ENCODE assay signal across 8 cellular contexts in the genomic region with DNA sequence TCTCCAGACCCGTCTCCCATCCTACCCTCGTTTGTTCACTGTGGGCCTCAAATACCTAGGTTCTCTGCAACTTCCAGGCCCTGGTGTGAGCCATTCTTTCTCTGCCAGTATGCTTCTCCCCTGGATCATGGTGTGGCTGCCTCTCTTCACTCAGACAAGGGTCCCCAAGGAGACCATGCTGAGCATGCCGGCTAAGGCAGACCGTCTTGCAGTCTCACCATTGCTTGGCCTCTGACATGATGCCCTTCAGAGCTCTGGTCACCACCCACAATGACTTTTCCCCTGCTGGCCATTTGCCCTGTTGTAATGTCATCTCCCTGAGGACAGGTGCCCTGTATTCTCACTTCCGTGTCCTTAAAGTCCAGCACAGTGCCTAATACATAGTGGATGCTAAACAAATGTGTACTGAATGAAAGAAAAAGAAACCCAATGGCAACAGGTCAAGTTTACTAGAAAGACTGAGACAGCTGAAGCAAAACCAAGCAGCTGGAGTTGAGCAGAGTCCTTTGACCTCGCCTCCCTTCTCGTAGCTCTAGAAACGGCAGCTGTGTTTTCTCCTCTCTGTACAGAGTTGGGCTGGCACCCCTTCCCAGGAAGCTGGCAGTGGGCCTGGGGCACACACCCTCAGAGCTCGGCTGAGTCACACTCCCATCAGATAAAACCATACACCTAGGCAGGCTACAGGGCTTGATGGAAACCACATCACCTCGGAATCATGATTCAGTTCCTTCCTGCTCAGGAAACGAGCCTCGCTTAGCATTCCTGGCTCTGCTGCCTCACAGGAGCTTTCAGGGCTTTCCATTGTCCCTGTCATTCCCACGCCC. TPM values are rescaled to one million over a fixed set of nuclear protein-coding genes. Genes with fewer than 3 reads are reported as not detected.
DNase-seq lines count a peak whose midpoint lies in the region; ATAC-seq, FAIRE-seq and TF ChIP-seq lines count a peak whose summit lies in the region.

No MANE protein-coding gene starts in this region.

- RAD21 ChIA-PET in GM12878 (lab: Charles Lee; ENCODE audit: unreplicated experiment), result interaction anchor here (0.7 to 1.2 kb wide), 2 partner anchors 120 to 164 kb away, joined by 3 to 4 read pairs; no protein-coding TSS in a partner anchor

- in situ Hi-C loops in GM12878 (cut with MboI), result no loop called here

- no peak for DNase-seq in GM12891 (ENCODE audit: insufficient read length, low spot score)
- DNase-seq in SK-N-SH, result peak; percentile 51
- no peak for DNase-seq in GM12878 (ENCODE audit: low read depth, low spot score)
- DNase-seq in kidney epithelial cell (ENCODE audit: low read depth), result peak; percentile 83
- DNase-seq in stimulated activated CD8-positive, alpha-beta memory T cell treated with anti-CD3 and anti-CD28 coated beads, Interleukin-7, amount 100 ng/mL, for 4 hours (ENCODE audit: low read depth in 2 of 2), result peak; percentile 52 to 55
- no peak for DNase-seq in DMS114 treated with DMSO at 0.1 percent for 48 hours (lab: John Stamatoyannopoulos, UW; ENCODE audit: unreplicated experiment)

- intact Hi-C loops in GM12878 (cut with micrococcal nuclease; ENCODE audit: unreplicated experiment), result no loop called here

- H3K4me3 ChIP-seq in SK-N-SH (ENCODE audit: low read depth in 2 of 2, low read length in 1 of 2) (peak overlapping the region in 1 of 2 experiments; percentile 12; a peak in 1 of 4 replicates), GM12878 (no peak overlapping the region), kidney epithelial cell (ENCODE audit: low read depth, low read length) (no peak overlapping the region)

- TF ChIP-seq RAD21 in SK-N-SH (IDR thresholded peaks at IDR 0.05; ENCODE audit: low read length), result no peak; the same call in 1 of the 2 replicates
- TF ChIP-seq RAD21 in GM12878 (IDR thresholded peaks at IDR 0.05; ENCODE audit: insufficient read depth, low read depth, low read length), result no peak

- ATAC-seq in GM12878 (no peak), HG03457 (IDR thresholded peaks at IDR 0.05; ENCODE audit: unreplicated experiment) (no peak), GM21390 (IDR thresholded peaks at IDR 0.05; ENCODE audit: unreplicated experiment) (no peak)

- no peak overlapping the region; the same call in 1 of the 2 replicates for H2AFZ ChIP-seq in SK-N-SH (ENCODE audit: low read depth)
- H2AFZ ChIP-seq in GM12878 (ENCODE audit: control insufficient read depth, low read depth, low read length), result no peak overlapping the region

- TF ChIP-seq EP300 in SK-N-SH (IDR thresholded peaks at IDR 0.05; ENCODE audit: borderline replicate concordance in 1 of 2, low read depth in 1 of 2, low read length in 1 of 2) (peak; percentile 30 to 93; a peak in 3 of 4 replicates), GM12878 (IDR thresholded peaks at IDR 0.05; ENCODE audit: borderline replicate concordance in 1 of 2, control insufficient read depth in 1 of 2, low read depth in 2 of 2, low read length in 2 of 2) (no peak)

- H3K9me3 ChIP-seq in SK-N-SH (no peaks in the 10 kb centered on the region), GM12878 (replicated peaks; ENCODE audit: control insufficient read depth, insufficient read depth, low read length) (no peaks in the 10 kb centered on the region)

- no TSS peak for BruUV-seq in GM12878 (replicated peaks; lab: Mats Ljungman, UMichigan)

- SMC1A ChIA-PET in GM12878 (lab: Charles Lee; ENCODE audit: uncharacterized antibody, unreplicated experiment), result interaction anchor here (10.5 kb wide), 1 partner anchor 121 kb away, joined by 112 read pairs; no protein-coding TSS in a partner anchor

- no peak for TF ChIP-seq POLR2A in GM12891 (IDR thresholded peaks at IDR 0.05; ENCODE audit: low read depth, low read length)
- TF ChIP-seq POLR2A in GM12878 (IDR thresholded peaks at IDR 0.05; ENCODE audit: low read depth, low read length), result no peak

- 35% methylated on average over 13 of the region's 13 CpGs for WGBS in SK-N-SH (ENCODE audit: low lambda C conversion rate)
- WGBS in GM12878 (ENCODE audit: insufficient coverage, insufficient replicate concordance, low lambda C conversion rate, missing lambda C conversion rate), result 67% methylated on average over 13 of the region's 13 CpGs

- H3K27me3 ChIP-seq in SK-N-SH (ENCODE audit: insufficient read depth) (no peaks in the 10 kb centered on the region), GM12878 (replicated peaks in 1 of 2; ENCODE audit: control insufficient read depth in 2 of 2, insufficient read depth in 2 of 2, low read length in 1 of 2) (no peaks in the 10 kb centered on the region), kidney epithelial cell (ENCODE audit: control insufficient read depth, insufficient read depth, low read length) (no peaks in the 10 kb centered on the region)

- no peaks in the 10 kb centered on the region for H3K9me2 ChIP-seq in SK-N-SH

- POLR2A ChIA-PET in SK-N-SH (lab: Yijun Ruan, JAX), result interaction anchor here (0.7 to 1.1 kb wide), 2 partner anchors 82 to 186 kb away, joined by 3 read pairs; no protein-coding TSS in a partner anchor
- POLR2A ChIA-PET in GM12878 (lab: Charles Lee), result interaction anchor here (0.6 to 1.5 kb wide), 2 partner anchors 9 to 15 kb away, joined by 4 to 5 read pairs; partner anchors contain the start of gene TLR9

- TF ChIP-seq CTCF in SK-N-SH (IDR thresholded peaks at IDR 0.05) (no peak), GM12878 (IDR thresholded peaks at IDR 0.05 in 2 of 3, conservative IDR thresholded peaks at IDR 0.05 in 1 of 3; ENCODE audit: control insufficient read depth in 2 of 3, extremely low read depth in 1 of 3, insufficient read depth in 1 of 3, low read depth in 3 of 3, low read length in 3 of 3) (no peak), kidney epithelial cell (IDR thresholded peaks at IDR 0.05; ENCODE audit: insufficient read depth, low read length, poor library complexity, severe bottlenecking) (no peak)

- FAIRE-seq in GM12891 (lab: Jason Lieb, UNC) (peak; percentile 45), GM12878 (lab: Jason Lieb, UNC) (peak; percentile 47)

- H3K27ac ChIP-seq in SK-N-SH (ENCODE audit: low read depth in 2 of 2, low read length in 1 of 2) (peak overlapping the region; percentile 40 to 84), GM12878 (ENCODE audit: control insufficient read depth, insufficient read depth) (no peak overlapping the region)

- H3F3A ChIP-seq in SK-N-SH (replicated peaks; ENCODE audit: insufficient read depth), result peaks cover 15% of the 10 kb centered on the region

- CTCF ChIA-PET in SK-N-SH (lab: Yijun Ruan, JAX) (interaction anchor here (1.2 to 16.1 kb wide), 5 partner anchors 17 to 230 kb away, joined by 3 to 257 read pairs (median 7); partner anchors contain the start of gene TWF2), GM12878 (lab: Yijun Ruan, JAX) (interaction anchor here (1.0 to 1.9 kb wide), 5 partner anchors 9 to 230 kb away, joined by 3 to 11 read pairs (median 6); partner anchors contain the start of gene TLR9)

- peaks cover 26 to 34% of the 10 kb centered on the region in 2 experiments for H3K36me3 ChIP-seq in SK-N-SH (replicated peaks in 1 of 2; ENCODE audit: control insufficient read depth in 1 of 2, insufficient read depth in 2 of 2, low read length in 1 of 2)
- H3K36me3 ChIP-seq in GM12878 (ENCODE audit: control insufficient read depth in 2 of 2, insufficient read depth in 2 of 2, low read length in 1 of 2), result peaks cover 11 to 20% of the 10 kb centered on the region in 2 experiments
- H3K36me3 ChIP-seq in kidney epithelial cell (ENCODE audit: control insufficient read depth, insufficient read depth, low read length), result no peaks in the 10 kb centered on the region

- peak overlapping the region; percentile 45; the same call in 1 of the 2 replicates for H3K9ac ChIP-seq in SK-N-SH
- H3K9ac ChIP-seq in GM12878 (ENCODE audit: control insufficient read depth, insufficient read depth, low read length), result no peak overlapping the region; the same call in 1 of the 2 replicates

- H3K4me1 ChIP-seq in SK-N-SH (ENCODE audit: control insufficient read depth in 1 of 2, insufficient read depth in 2 of 2, low read depth in 1 of 2, low read length in 1 of 2) (peaks cover 12 to 19% of the 10 kb centered on the region in 2 experiments; a peak in 3 of 4 replicates), GM12878 (ENCODE audit: control insufficient read depth, insufficient read depth, low read length) (peaks cover 14% of the 10 kb centered on the region)

- H4K20me1 ChIP-seq in SK-N-SH (ENCODE audit: insufficient read depth) (no peaks in the 10 kb centered on the region), GM12878 (ENCODE audit: control insufficient read depth, insufficient read depth) (no peaks in the 10 kb centered on the region)

- peak overlapping the region; percentile 61 for H3K4me2 ChIP-seq in SK-N-SH
- no peak overlapping the region for H3K4me2 ChIP-seq in GM12878 (ENCODE audit: control insufficient read depth, insufficient read depth)

- H3K79me2 ChIP-seq in SK-N-SH (ENCODE audit: insufficient read depth), result no peaks in the 10 kb centered on the region
- H3K79me2 ChIP-seq in GM12878 (ENCODE audit: control insufficient read depth, insufficient read depth, low read length), result no peaks in the 10 kb centered on the region

RNA-seq across cellular contexts. Expression of gene TLR9, which starts 8.6 kb away (rescaled TPM):
- polyA plus RNA-seq in GM12891 (2012; ENCODE audit: low read depth, missing spikeins), result 1.8 TPM
- polyA plus RNA-seq in SK-N-SH (2012; rRNA removed) (0.12 TPM in 1 of 2 replicates, not detected in the other), GM12878 (2011; rRNA removed) (0.03 and 0.11 TPM in 2 replicates), GM12878 (2014; fragmentation: Illumina TruSeq; extraction: Trizol) (0.53 TPM in 1 of 2 replicates, not detected in the other), GM12878 (2014; fragmentation: Nextera tagmentation; extraction: Ambion mirVana) (under 1 TPM in 1 of 2 experiments, not detected in 1; 0.10 TPM), GM12878 (2014; rRNA removed) (1.1 and 1.5 TPM in 2 replicates), GM12878 (2016; fragmentation: Nextera tagmentation; extraction: Ambion mirVana) (1 to 10 TPM in 1 of 2 experiments, under 1 TPM in 1; 0.82 to 1.2 TPM)
- polyA plus RNA-seq in SK-N-SH (2012; cell fraction: cytosol; rRNA removed), result not detected in 2 replicates
- 0.31 and 0.38 TPM in 2 replicates for polyA plus RNA-seq in SK-N-SH (2012; cell fraction: nucleus; rRNA removed)
- total RNA-seq in GM12878 (2013; cell fraction: nucleolus; rRNA removed), result 0.51 and 1.6 TPM in 2 replicates
- total RNA-seq in GM12878 (2014; rRNA removed) (0.22 and 0.51 TPM in 2 replicates), GM12878 (2014; rRNA removed; fragmentation: Illumina TruSeq; extraction: Trizol) (0.14 and 0.22 TPM in 2 replicates), GM12878 (2021) (4.8 and 6.9 TPM in 2 replicates), kidney epithelial cell (not detected in 2 replicates)
- 2.1 TPM for polyA plus RNA-seq in GM12878 (2011; ENCODE audit: low read depth)
- 0.15 and 0.24 TPM in 2 replicates for polyA plus RNA-seq in GM12878 (2011; cell fraction: cytosol; rRNA removed)
- polyA plus RNA-seq in GM12878 (2011; cell fraction: nucleus; rRNA removed), result 0.64 and 1.0 TPM in 2 replicates
- 4.5 TPM in 2 replicates for polyA plus RNA-seq in GM12878 (2012)
- 0.15 TPM in 1 of 2 replicates, not detected in the other for polyA minus RNA-seq in GM12878 (2011; rRNA and poly(A)+ RNA removed)
- polyA minus RNA-seq in GM12878 (2011; cell fraction: cytosol; rRNA and poly(A)+ RNA removed), result 0.42 TPM in 1 of 2 replicates, not detected in the other
- polyA minus RNA-seq in GM12878 (2011; cell fraction: nucleus; rRNA and poly(A)+ RNA removed), result 0.10 TPM in 1 of 2 replicates, not detected in the other

RNA-seq across cellular contexts. Expression of gene ALAS1, which starts 18.8 kb away (rescaled TPM):
- 61.9 TPM for polyA plus RNA-seq in GM12891 (2012; ENCODE audit: low read depth, missing spikeins)
- 42.4 and 47.9 TPM in 2 replicates for polyA plus RNA-seq in SK-N-SH (2012; rRNA removed)
- polyA plus RNA-seq in SK-N-SH (2012; cell fraction: cytosol; rRNA removed), result 25.8 and 35.6 TPM in 2 replicates
- polyA plus RNA-seq in SK-N-SH (2012; cell fraction: nucleus; rRNA removed), result 43.9 and 67.3 TPM in 2 replicates
- total RNA-seq in GM12878 (2013; cell fraction: nucleolus; rRNA removed), result 28.6 and 30.9 TPM in 2 replicates
- 77.4 and 89.8 TPM in 2 replicates for total RNA-seq in GM12878 (2014; rRNA removed)
- 69.5 and 69.9 TPM in 2 replicates for total RNA-seq in GM12878 (2014; rRNA removed; fragmentation: Illumina TruSeq; extraction: Trizol)
- 75.4 and 75.9 TPM in 2 replicates for total RNA-seq in GM12878 (2021)
- 39.1 TPM for polyA plus RNA-seq in GM12878 (2011; ENCODE audit: low read depth)
- polyA plus RNA-seq in GM12878 (2011; rRNA removed), result 78.1 and 95.0 TPM in 2 replicates
- 143 and 164 TPM in 2 replicates for polyA plus RNA-seq in GM12878 (2011; cell fraction: cytosol; rRNA removed)
- 63.6 and 72.3 TPM in 2 replicates for polyA plus RNA-seq in GM12878 (2011; cell fraction: nucleus; rRNA removed)
- 43.2 and 54.2 TPM in 2 replicates for polyA plus RNA-seq in GM12878 (2012)
- polyA plus RNA-seq in GM12878 (2014; fragmentation: Illumina TruSeq; extraction: Trizol), result 73.0 and 103 TPM in 2 replicates
- 100 to 1,000 TPM; 111 to 115 TPM for polyA plus RNA-seq in GM12878 (2014; fragmentation: Nextera tagmentation; extraction: Ambion mirVana)
- polyA plus RNA-seq in GM12878 (2014; rRNA removed), result 78.6 and 93.1 TPM in 2 replicates
- polyA plus RNA-seq in GM12878 (2016; fragmentation: Nextera tagmentation; extraction: Ambion mirVana), result 100 to 1,000 TPM in 1 of 2 experiments, 10 to 100 TPM in 1; 88.4 to 102 TPM
- polyA minus RNA-seq in GM12878 (2011; rRNA and poly(A)+ RNA removed), result 58.7 and 81.0 TPM in 2 replicates
- 27.3 and 33.2 TPM in 2 replicates for polyA minus RNA-seq in GM12878 (2011; cell fraction: cytosol; rRNA and poly(A)+ RNA removed)
- 10.6 and 24.6 TPM in 2 replicates for polyA minus RNA-seq in GM12878 (2011; cell fraction: nucleus; rRNA and poly(A)+ RNA removed)
- total RNA-seq in kidney epithelial cell, result 47.5 and 54.2 TPM in 2 replicates

RNA-seq across cellular contexts. Expression of gene TWF2, which starts 22.2 kb away (rescaled TPM):
- 45.3 TPM for polyA plus RNA-seq in GM12891 (2012; ENCODE audit: low read depth, missing spikeins)
- polyA plus RNA-seq in SK-N-SH (2012; rRNA removed) (157 and 188 TPM in 2 replicates), GM12878 (2011; rRNA removed) (30.3 and 56.6 TPM in 2 replicates), GM12878 (2014; fragmentation: Illumina TruSeq; extraction: Trizol) (9.8 and 38.5 TPM in 2 replicates), GM12878 (2014; fragmentation: Nextera tagmentation; extraction: Ambion mirVana) (1 to 10 TPM in 1 of 2 experiments, under 1 TPM in 1; 0.16 to 3.4 TPM), GM12878 (2014; rRNA removed) (106 and 113 TPM in 2 replicates), GM12878 (2016; fragmentation: Nextera tagmentation; extraction: Ambion mirVana) (10 to 100 TPM; 80.4 to 90.5 TPM)
- polyA plus RNA-seq in SK-N-SH (2012; cell fraction: cytosol; rRNA removed), result 81.6 and 132 TPM in 2 replicates
- 125 and 150 TPM in 2 replicates for polyA plus RNA-seq in SK-N-SH (2012; cell fraction: nucleus; rRNA removed)
- 11.4 and 12.4 TPM in 2 replicates for total RNA-seq in GM12878 (2013; cell fraction: nucleolus; rRNA removed)
- total RNA-seq in GM12878 (2014; rRNA removed) (67.7 and 81.3 TPM in 2 replicates), GM12878 (2014; rRNA removed; fragmentation: Illumina TruSeq; extraction: Trizol) (34.7 and 37.5 TPM in 2 replicates), GM12878 (2021) (88.1 and 88.2 TPM in 2 replicates), kidney epithelial cell (159 and 194 TPM in 2 replicates)
- polyA plus RNA-seq in GM12878 (2011; ENCODE audit: low read depth), result 26.2 TPM
- polyA plus RNA-seq in GM12878 (2011; cell fraction: cytosol; rRNA removed), result 115 and 164 TPM in 2 replicates
- 78.7 and 103 TPM in 2 replicates for polyA plus RNA-seq in GM12878 (2011; cell fraction: nucleus; rRNA removed)
- polyA plus RNA-seq in GM12878 (2012), result 46.6 and 50.7 TPM in 2 replicates
- polyA minus RNA-seq in GM12878 (2011; rRNA and poly(A)+ RNA removed), result 40.5 and 76.6 TPM in 2 replicates
- 25.4 and 34.2 TPM in 2 replicates for polyA minus RNA-seq in GM12878 (2011; cell fraction: cytosol; rRNA and poly(A)+ RNA removed)
- 11.8 and 16.6 TPM in 2 replicates for polyA minus RNA-seq in GM12878 (2011; cell fraction: nucleus; rRNA and poly(A)+ RNA removed)

RNA-seq across cellular contexts. Expression of gene PPM1M, which starts 28.8 kb away (rescaled TPM):
- polyA plus RNA-seq in GM12891 (2012; ENCODE audit: low read depth, missing spikeins), result 19.3 TPM
- polyA plus RNA-seq in SK-N-SH (2012; rRNA removed) (19.2 and 23.9 TPM in 2 replicates), GM12878 (2011; rRNA removed) (19.2 and 21.1 TPM in 2 replicates), GM12878 (2014; fragmentation: Illumina TruSeq; extraction: Trizol) (19.8 and 24.3 TPM in 2 replicates), GM12878 (2014; fragmentation: Nextera tagmentation; extraction: Ambion mirVana) (10 to 100 TPM in 1 of 2 experiments, 1 to 10 TPM in 1; 7.5 to 15.3 TPM), GM12878 (2014; rRNA removed) (23.1 and 24.3 TPM in 2 replicates), GM12878 (2016; fragmentation: Nextera tagmentation; extraction: Ambion mirVana) (1 to 10 TPM; 7.3 to 9.5 TPM)
- polyA plus RNA-seq in SK-N-SH (2012; cell fraction: cytosol; rRNA removed), result 11.7 and 15.6 TPM in 2 replicates
- 56.2 and 60.9 TPM in 2 replicates for polyA plus RNA-seq in SK-N-SH (2012; cell fraction: nucleus; rRNA removed)
- total RNA-seq in GM12878 (2013; cell fraction: nucleolus; rRNA removed), result 10.4 and 10.8 TPM in 2 replicates
- total RNA-seq in GM12878 (2014; rRNA removed) (15.7 and 16.3 TPM in 2 replicates), GM12878 (2014; rRNA removed; fragmentation: Illumina TruSeq; extraction: Trizol) (14.1 TPM in 2 replicates), GM12878 (2021) (24.8 and 25.9 TPM in 2 replicates), kidney epithelial cell (6.1 and 8.8 TPM in 2 replicates)
- 11.0 TPM for polyA plus RNA-seq in GM12878 (2011; ENCODE audit: low read depth)
- 26.1 and 26.4 TPM in 2 replicates for polyA plus RNA-seq in GM12878 (2011; cell fraction: cytosol; rRNA removed)
- 55.4 and 72.9 TPM in 2 replicates for polyA plus RNA-seq in GM12878 (2011; cell fraction: nucleus; rRNA removed)
- polyA plus RNA-seq in GM12878 (2012), result 16.3 and 19.2 TPM in 2 replicates
- polyA minus RNA-seq in GM12878 (2011; rRNA and poly(A)+ RNA removed), result 28.2 and 35.1 TPM in 2 replicates
- 3.9 and 5.3 TPM in 2 replicates for polyA minus RNA-seq in GM12878 (2011; cell fraction: cytosol; rRNA and poly(A)+ RNA removed)
- 11.4 and 12.5 TPM in 2 replicates for polyA minus RNA-seq in GM12878 (2011; cell fraction: nucleus; rRNA and poly(A)+ RNA removed)

Comparison
In these comparisons a context has a peak if more than half of its experiments do, and no peak if none do; other contexts are left out.
1. DNase-seq: peak in SK-N-SH (single experiment), kidney epithelial cell (single experiment) and stimulated activated CD8-positive, alpha-beta memory T cell treated with anti-CD3 and anti-CD28 coated beads, Interleukin-7, amount 100 ng/mL, for 4 hours (2 of 2); none in GM12891 (single experiment), GM12878 (single experiment) and DMS114 treated with DMSO at 0.1 percent for 48 hours (single experiment).